8 cellular contexts compared by ENCODE assay signal in the genomic region with DNA sequence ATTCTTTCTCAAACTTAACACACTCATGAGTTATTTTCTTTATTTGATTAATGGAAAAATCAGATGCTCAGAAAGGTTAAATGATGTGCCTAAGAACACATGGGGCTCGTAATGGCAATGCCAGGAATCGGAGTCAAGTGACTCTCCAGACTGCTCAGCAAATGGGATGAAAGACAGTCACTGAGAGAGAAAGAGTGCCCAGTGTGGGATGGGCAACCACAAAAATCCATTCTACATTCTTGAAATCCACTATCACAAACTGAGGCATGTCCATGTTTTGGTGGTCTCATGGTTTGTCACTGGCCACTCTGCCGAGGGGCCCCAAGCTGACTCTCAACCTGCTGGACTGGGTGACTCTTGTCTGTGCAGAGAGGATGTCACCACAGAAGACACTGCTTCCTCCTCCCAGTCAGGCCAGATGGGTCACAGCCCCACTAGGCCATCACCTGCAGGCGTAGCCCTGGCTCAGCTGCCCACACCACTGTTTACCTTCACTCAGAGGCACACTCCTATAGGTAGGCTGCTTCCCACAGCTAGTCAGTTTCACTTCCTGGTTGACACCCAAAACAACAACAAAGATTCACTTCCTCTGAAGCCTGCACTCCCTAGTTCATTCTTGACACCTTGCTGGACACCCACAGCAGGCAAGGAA. TPM values are rescaled to one million over a fixed set of nuclear protein-coding genes. Genes with fewer than 3 reads are reported as not detected.
DNase-seq lines count a peak whose midpoint lies in the region; ATAC-seq and TF ChIP-seq lines count a peak whose summit lies in the region.

No MANE protein-coding gene starts in this region.

- peak overlapping the region in 1 of 2 donors; percentile 39 for H3K27ac ChIP-seq in coronary artery
- peak overlapping the region; percentile 42 for H3K27ac ChIP-seq in thymus (ENCODE audit: low read depth)
- H3K27ac ChIP-seq in prostate gland = no peak overlapping the region

- WGBS in thymus = 93% methylated on average over 4 of the region's 4 CpGs
- 86% methylated on average over 4 of the region's 4 CpGs for WGBS in prostate gland

- H3K9me3 Mint-ChIP-seq in activated naive CD8-positive, alpha-beta T cell treated with anti-CD3 and anti-CD28 coated beads for 36 hours = no peaks in the 10 kb centered on the region
- no peaks in the 10 kb centered on the region for H3K9me3 Mint-ChIP-seq in activated naive CD8-positive, alpha-beta T cell treated with anti-CD3 and anti-CD28 coated beads, Interleukin-2, amount 50 U/mL, for 24 hours

- H3K4me1 ChIP-seq in thymus (ENCODE audit: control insufficient read depth, insufficient read depth, low read length) = no peaks in the 10 kb centered on the region
- H3K4me1 ChIP-seq in prostate gland (replicated peaks) = no peaks in the 10 kb centered on the region

- H3K4me1 Mint-ChIP-seq in activated naive CD8-positive, alpha-beta T cell treated with anti-CD3 and anti-CD28 coated beads for 36 hours = peaks cover 11% of the 10 kb centered on the region
- H3K4me1 Mint-ChIP-seq in activated naive CD8-positive, alpha-beta T cell treated with anti-CD3 and anti-CD28 coated beads, Interleukin-2, amount 50 U/mL, for 24 hours = peaks cover 25% of the 10 kb centered on the region

- H3K9me3 ChIP-seq in thymus (ENCODE audit: control insufficient read depth) (no peaks in the 10 kb centered on the region), prostate gland (no peaks in the 10 kb centered on the region)

- H3K36me3 ChIP-seq in thymus (ENCODE audit: control insufficient read depth, insufficient read depth) = peaks cover 29% of the 10 kb centered on the region
- no peaks in the 10 kb centered on the region for H3K36me3 ChIP-seq in prostate gland

- H3K27ac Mint-ChIP-seq in activated naive CD8-positive, alpha-beta T cell treated with anti-CD3 and anti-CD28 coated beads for 36 hours = peak overlapping the region; percentile 55
- H3K27ac Mint-ChIP-seq in activated naive CD8-positive, alpha-beta T cell treated with anti-CD3 and anti-CD28 coated beads, Interleukin-2, amount 50 U/mL, for 24 hours = no peak overlapping the region

- H3K27me3 ChIP-seq in thymus (ENCODE audit: control insufficient read depth, insufficient read depth) (no peaks in the 10 kb centered on the region), prostate gland (replicated peaks; ENCODE audit: insufficient read depth) (no peaks in the 10 kb centered on the region)

- H3K27me3 Mint-ChIP-seq in activated naive CD8-positive, alpha-beta T cell treated with anti-CD3 and anti-CD28 coated beads for 36 hours = no peaks in the 10 kb centered on the region
- H3K27me3 Mint-ChIP-seq in activated naive CD8-positive, alpha-beta T cell treated with anti-CD3 and anti-CD28 coated beads, Interleukin-2, amount 50 U/mL, for 24 hours = no peaks in the 10 kb centered on the region

- TF ChIP-seq POLR2A in prostate gland (IDR thresholded peaks at IDR 0.05) = no peak

- no peak overlapping the region for H3K4me3 ChIP-seq in coronary artery
- H3K4me3 ChIP-seq in thymus (ENCODE audit: low read length) = no peak overlapping the region
- H3K4me3 ChIP-seq in prostate gland = no peak overlapping the region

- TF ChIP-seq CTCF in coronary artery (IDR thresholded peaks at IDR 0.05) (no peak), GM13977 (IDR thresholded peaks at IDR 0.05; ENCODE audit: extremely low read depth, insufficient read depth, missing control alignments) (no peak), prostate gland (IDR thresholded peaks at IDR 0.05) (no peak)

- intact Hi-C loops in prostate gland (cut with DNase I) = loop anchor here (2.0 kb wide), 2 partner anchors 131 to 189 kb away; no protein-coding TSS in a partner anchor

- DNase-seq in activated naive CD8-positive, alpha-beta T cell treated with anti-CD3 and anti-CD28 coated beads for 36 hours = no peak
- no peak for DNase-seq in activated naive CD8-positive, alpha-beta T cell treated with anti-CD3 and anti-CD28 coated beads, Interleukin-2, amount 50 U/mL, for 24 hours
- DNase-seq in LoVo (ENCODE audit: low spot score) = peak; percentile 27
- peak; percentile 64 for DNase-seq in coronary artery (ENCODE audit: low spot score)
- DNase-seq in GM13977 (ENCODE audit: low spot score) = no peak
- DNase-seq in prostate gland (ENCODE audit: low spot score) = no peak
- no peak for DNase-seq in effector CD4-positive, alpha-beta T cell

- ATAC-seq in activated naive CD8-positive, alpha-beta T cell treated with anti-CD3 and anti-CD28 coated beads, Interleukin-2, amount 50 U/mL, for 24 hours = no peak

- H3K36me3 Mint-ChIP-seq in activated naive CD8-positive, alpha-beta T cell treated with anti-CD3 and anti-CD28 coated beads for 36 hours = peaks cover 6% of the 10 kb centered on the region
- peaks cover 22% of the 10 kb centered on the region for H3K36me3 Mint-ChIP-seq in activated naive CD8-positive, alpha-beta T cell treated with anti-CD3 and anti-CD28 coated beads, Interleukin-2, amount 50 U/mL, for 24 hours (ENCODE audit: low read depth)

- in situ Hi-C loops in GM13977 (cut with MboI; ENCODE audit: low pct_unique_long_range_greater_than_20kb, low sequenced_read_pairs, unreplicated experiment) = no loop called here

- no peak overlapping the region for H3K4me3 Mint-ChIP-seq in activated naive CD8-positive, alpha-beta T cell treated with anti-CD3 and anti-CD28 coated beads for 36 hours
- no peak overlapping the region for H3K4me3 Mint-ChIP-seq in activated naive CD8-positive, alpha-beta T cell treated with anti-CD3 and anti-CD28 coated beads, Interleukin-2, amount 50 U/mL, for 24 hours

RNA-seq across cellular contexts. Expression of gene MAP1LC3A, which starts 21.5 kb away (rescaled TPM):
- under 1 TPM; 0.62 to 0.95 TPM for total RNA-seq in activated naive CD8-positive, alpha-beta T cell treated with anti-CD3 and anti-CD28 coated beads for 36 hours
- polyA plus RNA-seq in thymus = 37.5 TPM
- 100 to 1,000 TPM in 1 of 2 donors, 10 to 100 TPM in 1; 74.3 to 128 TPM for total RNA-seq in prostate gland

Comparison
In these comparisons a context has a peak if more than half of its experiments do, and no peak if none do; other contexts are left out.
1. DNase-seq: peak in LoVo (single experiment) and coronary artery (single experiment); none in activated naive CD8-positive, alpha-beta T cell treated with anti-CD3 and anti-CD28 coated beads for 36 hours (single experiment), activated naive CD8-positive, alpha-beta T cell treated with anti-CD3 and anti-CD28 coated beads, Interleukin-2, amount 50 U/mL, for 24 hours (single experiment), GM13977 (single experiment), prostate gland (single experiment) and effector CD4-positive, alpha-beta T cell (single experiment).
2. RNA of gene MAP1LC3A, which starts 21.5 kb away (total RNA-seq): 74.3 to 128 TPM in prostate gland; 0.62 to 0.95 TPM in activated naive CD8-positive, alpha-beta T cell treated with anti-CD3 and anti-CD28 coated beads for 36 hours; every median in the first group is over 10 times any median in the second.